1 cellular context compared by ENCODE assay signal in genomic region chr15:82021992-82022391, GRCh38.
A peak's percentile ranks its signal among the peaks of the same experiment; 100 is the strongest.
TF ChIP-seq lines count a peak whose summit lies in the region.

No MANE protein-coding gene starts in this region.

TF ChIP-seq in HEK293, 187 proteins besides CTCF, POLR2A, EP300 and RAD21 (continued from another document and continues in another):
- no peak for TF ChIP-seq ZNF10 (tag by site-specific recombination; IDR thresholded peaks at IDR 0.05)
- TF ChIP-seq, protein P1, sequence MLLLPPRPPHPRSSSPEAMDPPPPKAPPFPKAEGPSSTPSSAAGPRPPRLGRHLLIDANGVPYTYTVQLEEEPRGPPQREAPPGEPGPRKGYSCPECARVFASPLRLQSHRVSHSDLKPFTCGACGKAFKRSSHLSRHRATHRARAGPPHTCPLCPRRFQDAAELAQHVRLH (tag by site-specific recombination; IDR thresholded peaks at IDR 0.05) = no peak
- TF ChIP-seq, protein P2, sequence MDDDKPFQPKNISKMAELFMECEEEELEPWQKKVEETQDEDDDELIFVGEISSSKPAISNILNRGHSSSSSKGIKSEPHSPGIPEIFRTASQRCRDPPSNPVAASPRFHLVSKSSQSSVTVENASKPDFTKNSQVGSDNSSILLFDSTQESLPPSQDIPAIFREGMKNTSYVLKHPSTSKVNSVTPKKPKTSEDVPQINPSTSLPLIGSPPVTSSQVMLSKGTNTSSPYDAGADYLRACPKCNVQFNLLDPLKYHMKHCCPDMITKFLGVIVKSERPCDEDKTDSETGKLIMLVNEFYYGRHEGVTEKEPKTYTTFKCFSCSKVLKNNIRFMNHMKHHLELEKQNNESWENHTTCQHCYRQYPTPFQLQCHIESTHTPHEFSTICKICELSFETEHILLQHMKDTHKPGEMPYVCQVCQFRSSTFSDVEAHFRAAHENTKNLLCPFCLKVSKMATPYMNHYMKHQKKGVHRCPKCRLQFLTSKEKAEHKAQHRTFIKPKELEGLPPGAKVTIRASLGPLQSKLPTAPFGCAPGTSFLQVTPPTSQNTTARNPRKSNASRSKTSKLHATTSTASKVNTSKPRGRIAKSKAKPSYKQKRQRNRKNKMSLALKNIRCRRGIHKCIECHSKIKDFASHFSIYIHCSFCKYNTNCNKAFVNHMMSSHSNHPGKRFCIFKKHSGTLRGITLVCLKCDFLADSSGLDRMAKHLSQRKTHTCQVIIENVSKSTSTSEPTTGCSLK (tag by site-specific recombination; IDR thresholded peaks at IDR 0.05) = no peak
- no peak for TF ChIP-seq ZNF549 (tag by site-specific recombination; IDR thresholded peaks at IDR 0.05)
- no peak for TF ChIP-seq REST (tag by site-specific recombination; IDR thresholded peaks at IDR 0.05)
- no peak for TF ChIP-seq ZNF311 (tag by site-specific recombination; IDR thresholded peaks at IDR 0.05; ENCODE audit: borderline replicate concordance)
- TF ChIP-seq ZNF449 (tag by site-specific recombination; IDR thresholded peaks at IDR 0.05) = no peak
- TF ChIP-seq, protein P3, sequence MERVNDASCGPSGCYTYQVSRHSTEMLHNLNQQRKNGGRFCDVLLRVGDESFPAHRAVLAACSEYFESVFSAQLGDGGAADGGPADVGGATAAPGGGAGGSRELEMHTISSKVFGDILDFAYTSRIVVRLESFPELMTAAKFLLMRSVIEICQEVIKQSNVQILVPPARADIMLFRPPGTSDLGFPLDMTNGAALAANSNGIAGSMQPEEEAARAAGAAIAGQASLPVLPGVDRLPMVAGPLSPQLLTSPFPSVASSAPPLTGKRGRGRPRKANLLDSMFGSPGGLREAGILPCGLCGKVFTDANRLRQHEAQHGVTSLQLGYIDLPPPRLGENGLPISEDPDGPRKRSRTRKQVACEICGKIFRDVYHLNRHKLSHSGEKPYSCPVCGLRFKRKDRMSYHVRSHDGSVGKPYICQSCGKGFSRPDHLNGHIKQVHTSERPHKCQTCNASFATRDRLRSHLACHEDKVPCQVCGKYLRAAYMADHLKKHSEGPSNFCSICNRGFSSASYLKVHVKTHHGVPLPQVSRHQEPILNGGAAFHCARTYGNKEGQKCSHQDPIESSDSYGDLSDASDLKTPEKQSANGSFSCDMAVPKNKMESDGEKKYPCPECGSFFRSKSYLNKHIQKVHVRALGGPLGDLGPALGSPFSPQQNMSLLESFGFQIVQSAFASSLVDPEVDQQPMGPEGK (tag by site-specific recombination; IDR thresholded peaks at IDR 0.05) = no peak; the same call in 1 of the 2 replicates
- TF ChIP-seq GLIS1 (tag by site-specific recombination; IDR thresholded peaks at IDR 0.05) = no peak
- no peak for TF ChIP-seq ZNF585B (tag by site-specific recombination; IDR thresholded peaks at IDR 0.05)
- no peak for TF ChIP-seq ZNF785 (tag by site-specific recombination; IDR thresholded peaks at IDR 0.05)
- TF ChIP-seq ZNF16 (tag by site-specific recombination; IDR thresholded peaks at IDR 0.05; ENCODE audit: low read depth) = no peak
- TF ChIP-seq REPIN1 (tag by site-specific recombination; IDR thresholded peaks at IDR 0.05; ENCODE audit: low read depth) = no peak
- no peak for TF ChIP-seq ZNF560 (tag by site-specific recombination; IDR thresholded peaks at IDR 0.05; ENCODE audit: borderline replicate concordance)
- no peak for TF ChIP-seq ZNF140 (tag by site-specific recombination; IDR thresholded peaks at IDR 0.05)
- no peak for TF ChIP-seq ZNF555 (tag by site-specific recombination; conservative IDR thresholded peaks at IDR 0.05)
- no peak for TF ChIP-seq HOXA7 (CRISPR knock-in tag; IDR thresholded peaks at IDR 0.05; ENCODE audit: borderline replicate concordance)
- TF ChIP-seq GLI2 (tag by site-specific recombination; IDR thresholded peaks at IDR 0.05; ENCODE audit: borderline replicate concordance, low read depth) = no peak
- no peak for TF ChIP-seq ZNF677 (tag by site-specific recombination; IDR thresholded peaks at IDR 0.05)
- TF ChIP-seq ZNF354C (tag by site-specific recombination; IDR thresholded peaks at IDR 0.05; ENCODE audit: borderline replicate concordance, low read depth) = no peak
- TF ChIP-seq ZNF221 (tag by site-specific recombination; IDR thresholded peaks at IDR 0.05; ENCODE audit: borderline replicate concordance) = no peak
- no peak for TF ChIP-seq ZNF624 (tag by site-specific recombination; IDR thresholded peaks at IDR 0.05)
- TF ChIP-seq ZNF701 (tag by site-specific recombination; IDR thresholded peaks at IDR 0.05) = no peak
- TF ChIP-seq, protein P4, sequence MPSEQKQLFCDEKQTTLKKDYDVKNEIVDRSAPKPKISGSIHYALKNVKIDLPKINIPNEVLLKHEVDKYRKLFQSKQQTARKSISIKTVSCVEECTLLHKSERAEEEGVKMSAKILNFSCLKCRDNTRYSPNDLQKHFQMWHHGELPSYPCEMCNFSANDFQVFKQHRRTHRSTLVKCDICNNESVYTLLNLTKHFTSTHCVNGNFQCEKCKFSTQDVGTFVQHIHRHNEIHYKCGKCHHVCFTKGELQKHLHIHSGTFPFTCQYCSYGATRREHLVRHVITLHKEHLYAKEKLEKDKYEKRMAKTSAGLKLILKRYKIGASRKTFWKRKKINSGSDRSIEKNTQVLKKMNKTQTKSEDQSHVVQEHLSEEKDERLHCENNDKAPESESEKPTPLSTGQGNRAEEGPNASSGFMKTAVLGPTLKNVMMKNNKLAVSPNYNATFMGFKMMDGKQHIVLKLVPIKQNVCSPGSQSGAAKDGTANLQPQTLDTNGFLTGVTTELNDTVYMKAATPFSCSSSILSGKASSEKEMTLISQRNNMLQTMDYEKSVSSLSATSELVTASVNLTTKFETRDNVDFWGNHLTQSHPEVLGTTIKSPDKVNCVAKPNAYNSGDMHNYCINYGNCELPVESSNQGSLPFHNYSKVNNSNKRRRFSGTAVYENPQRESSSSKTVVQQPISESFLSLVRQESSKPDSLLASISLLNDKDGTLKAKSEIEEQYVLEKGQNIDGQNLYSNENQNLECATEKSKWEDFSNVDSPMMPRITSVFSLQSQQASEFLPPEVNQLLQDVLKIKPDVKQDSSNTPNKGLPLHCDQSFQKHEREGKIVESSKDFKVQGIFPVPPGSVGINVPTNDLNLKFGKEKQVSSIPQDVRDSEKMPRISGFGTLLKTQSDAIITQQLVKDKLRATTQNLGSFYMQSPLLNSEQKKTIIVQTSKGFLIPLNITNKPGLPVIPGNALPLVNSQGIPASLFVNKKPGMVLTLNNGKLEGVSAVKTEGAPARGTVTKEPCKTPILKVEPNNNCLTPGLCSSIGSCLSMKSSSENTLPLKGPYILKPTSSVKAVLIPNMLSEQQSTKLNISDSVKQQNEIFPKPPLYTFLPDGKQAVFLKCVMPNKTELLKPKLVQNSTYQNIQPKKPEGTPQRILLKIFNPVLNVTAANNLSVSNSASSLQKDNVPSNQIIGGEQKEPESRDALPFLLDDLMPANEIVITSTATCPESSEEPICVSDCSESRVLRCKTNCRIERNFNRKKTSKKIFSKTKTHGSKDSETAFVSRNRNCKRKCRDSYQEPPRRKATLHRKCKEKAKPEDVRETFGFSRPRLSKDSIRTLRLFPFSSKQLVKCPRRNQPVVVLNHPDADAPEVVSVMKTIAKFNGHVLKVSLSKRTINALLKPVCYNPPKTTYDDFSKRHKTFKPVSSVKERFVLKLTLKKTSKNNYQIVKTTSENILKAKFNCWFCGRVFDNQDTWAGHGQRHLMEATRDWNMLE (tag by site-specific recombination; conservative IDR thresholded peaks at IDR 0.05; ENCODE audit: low read depth) = 0 out of 2 replicates have a peak, but pooled peaks have one; percentile 25
- no peak for TF ChIP-seq ZNF473 (tag by site-specific recombination; IDR thresholded peaks at IDR 0.05)
- TF ChIP-seq IKZF3 (tag by site-specific recombination; IDR thresholded peaks at IDR 0.05) = 0 out of 2 replicates have a peak, but pooled peaks have one; percentile 12
- TF ChIP-seq ZNF366 (tag by site-specific recombination; conservative IDR thresholded peaks at IDR 0.05) = peak; percentile 45; the same call in 1 of the 2 replicates
- TF ChIP-seq ZNF175 (tag by site-specific recombination; IDR thresholded peaks at IDR 0.05) = no peak
- TF ChIP-seq ZNF341 (tag by site-specific recombination; IDR thresholded peaks at IDR 0.05; ENCODE audit: low read depth) = no peak
- TF ChIP-seq, protein P5, sequence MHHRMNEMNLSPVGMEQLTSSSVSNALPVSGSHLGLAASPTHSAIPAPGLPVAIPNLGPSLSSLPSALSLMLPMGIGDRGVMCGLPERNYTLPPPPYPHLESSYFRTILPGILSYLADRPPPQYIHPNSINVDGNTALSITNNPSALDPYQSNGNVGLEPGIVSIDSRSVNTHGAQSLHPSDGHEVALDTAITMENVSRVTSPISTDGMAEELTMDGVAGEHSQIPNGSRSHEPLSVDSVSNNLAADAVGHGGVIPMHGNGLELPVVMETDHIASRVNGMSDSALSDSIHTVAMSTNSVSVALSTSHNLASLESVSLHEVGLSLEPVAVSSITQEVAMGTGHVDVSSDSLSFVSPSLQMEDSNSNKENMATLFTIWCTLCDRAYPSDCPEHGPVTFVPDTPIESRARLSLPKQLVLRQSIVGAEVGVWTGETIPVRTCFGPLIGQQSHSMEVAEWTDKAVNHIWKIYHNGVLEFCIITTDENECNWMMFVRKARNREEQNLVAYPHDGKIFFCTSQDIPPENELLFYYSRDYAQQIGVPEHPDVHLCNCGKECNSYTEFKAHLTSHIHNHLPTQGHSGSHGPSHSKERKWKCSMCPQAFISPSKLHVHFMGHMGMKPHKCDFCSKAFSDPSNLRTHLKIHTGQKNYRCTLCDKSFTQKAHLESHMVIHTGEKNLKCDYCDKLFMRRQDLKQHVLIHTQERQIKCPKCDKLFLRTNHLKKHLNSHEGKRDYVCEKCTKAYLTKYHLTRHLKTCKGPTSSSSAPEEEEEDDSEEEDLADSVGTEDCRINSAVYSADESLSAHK (tag by site-specific recombination; IDR thresholded peaks at IDR 0.05) = no peak
- no peak for TF ChIP-seq ZNF121 (tag by site-specific recombination; IDR thresholded peaks at IDR 0.05)
- no peak for TF ChIP-seq ZNF324 (tag by site-specific recombination; IDR thresholded peaks at IDR 0.05)
- TF ChIP-seq, protein P6, sequence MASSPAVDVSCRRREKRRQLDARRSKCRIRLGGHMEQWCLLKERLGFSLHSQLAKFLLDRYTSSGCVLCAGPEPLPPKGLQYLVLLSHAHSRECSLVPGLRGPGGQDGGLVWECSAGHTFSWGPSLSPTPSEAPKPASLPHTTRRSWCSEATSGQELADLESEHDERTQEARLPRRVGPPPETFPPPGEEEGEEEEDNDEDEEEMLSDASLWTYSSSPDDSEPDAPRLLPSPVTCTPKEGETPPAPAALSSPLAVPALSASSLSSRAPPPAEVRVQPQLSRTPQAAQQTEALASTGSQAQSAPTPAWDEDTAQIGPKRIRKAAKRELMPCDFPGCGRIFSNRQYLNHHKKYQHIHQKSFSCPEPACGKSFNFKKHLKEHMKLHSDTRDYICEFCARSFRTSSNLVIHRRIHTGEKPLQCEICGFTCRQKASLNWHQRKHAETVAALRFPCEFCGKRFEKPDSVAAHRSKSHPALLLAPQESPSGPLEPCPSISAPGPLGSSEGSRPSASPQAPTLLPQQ (tag by site-specific recombination; IDR thresholded peaks at IDR 0.05) = peak; percentile 48; the same call in 1 of the 2 replicates
- TF ChIP-seq ZNF639 (tag by site-specific recombination; IDR thresholded peaks at IDR 0.05) = no peak
- TF ChIP-seq ZNF707 (tag by site-specific recombination; IDR thresholded peaks at IDR 0.05) = no peak
- no peak for TF ChIP-seq ZNF626 (tag by site-specific recombination; IDR thresholded peaks at IDR 0.05)
- TF ChIP-seq ZNF660 (tag by site-specific recombination; IDR thresholded peaks at IDR 0.05) = peak; percentile 87
- TF ChIP-seq ZNF792 (tag by site-specific recombination; IDR thresholded peaks at IDR 0.05) = no peak
- TF ChIP-seq ZSCAN23 (tag by site-specific recombination; IDR thresholded peaks at IDR 0.05) = no peak
